Comparison of ENCODE assay signal across 22 cellular contexts in genomic region chrX:623268-623598, GRCh38. TPM values are rescaled to one million over a fixed set of nuclear protein-coding genes. Genes with fewer than 3 reads are reported as not detected.
"Had no signal": no experiment of that assay in that cellular context is flagged by ENCODE, and none has a peak within 500 bp of the region (broad histone marks: within the 10 kb centered on the region; RNA-seq: fewer than 3 reads in every experiment).

No MANE protein-coding gene starts in this region.

- H3K27ac Mint-ChIP-seq: activated CD4-positive, alpha-beta memory T cell treated with anti-CD3 and anti-CD28 coated beads for 36 hours; activated CD4-positive, alpha-beta T cell treated with anti-CD3 and anti-CD28 coated beads for 36 hours; activated T-helper 2 cell treated with anti-CD3 and anti-CD28 coated beads, Interferon-gamma antibody, Interleukin-2, Interleukin-4, amounts not matched to agents 10 μg/mL and 5 μg/mL and 100 μg/mL, durations not matched to agents 14 hours and 24 hours and 36 hours; stimulated activated naive CD8-positive, alpha-beta T cell treated with anti-CD3 and anti-CD28 coated beads, Interleukin-15, Interleukin-2, amounts not matched to agents 100 ng/mL and 50 ng/mL, for 24 hours had no signal

- H3K36me3 Mint-ChIP-seq: activated CD4-positive, alpha-beta memory T cell treated with anti-CD3 and anti-CD28 coated beads for 36 hours had no signal

- H3K4me3 Mint-ChIP-seq: activated CD4-positive, alpha-beta memory T cell treated with anti-CD3 and anti-CD28 coated beads for 36 hours; activated CD4-positive, alpha-beta T cell treated with anti-CD3 and anti-CD28 coated beads for 36 hours; stimulated activated naive CD8-positive, alpha-beta T cell treated with anti-CD3 and anti-CD28 coated beads, Interleukin-15, Interleukin-2, amounts not matched to agents 100 ng/mL and 50 ng/mL, for 24 hours had no signal

- ATAC-seq: activated CD4-positive, alpha-beta T cell treated with anti-CD3 and anti-CD28 coated beads for 36 hours; mucosa of descending colon had no signal

- H3K9me3 Mint-ChIP-seq: activated CD4-positive, alpha-beta memory T cell treated with anti-CD3 and anti-CD28 coated beads for 36 hours had no signal

- DNase-seq: activated CD4-positive, alpha-beta memory T cell treated with anti-CD3 and anti-CD28 coated beads for 36 hours; activated CD4-positive, alpha-beta T cell treated with anti-CD3 and anti-CD28 coated beads for 36 hours; activated naive CD4-positive, alpha-beta T cell treated with Interleukin-2 at 50 U/mL for 16 hours; activated T-cell treated with anti-CD3 and anti-CD28 coated beads, Interleukin-2, amount 50 U/mL, for 1 hour; cerebellar nuclear complex; effector CD8-positive, alpha-beta T cell; mesenchymal stem cell; mucosa of descending colon; naive B cell; nucleus accumbens; stimulated activated CD4-positive, alpha-beta T cell treated with anti-CD3 and anti-CD28 coated beads, Interleukin-12 subunit alpha, Interleukin-12 subunit beta, amount 100 ng/mL, for 4 hours; stimulated activated CD4-positive, alpha-beta T cell treated with anti-CD3 and anti-CD28 coated beads, Interleukin-1b, Interleukin-23, amount 100 ng/mL, for 48 hours; SW 1271; T-helper 2 cell; transverse colon; uterus had no signal

RNA-seq across cellular contexts. Expression of gene SHOX, which starts 7.4 kb away (rescaled TPM):
- total RNA-seq: activated CD4-positive, alpha-beta memory T cell treated with anti-CD3 and anti-CD28 coated beads for 36 hours; activated CD4-positive, alpha-beta T cell treated with anti-CD3 and anti-CD28 coated beads for 36 hours; activated T-helper 2 cell treated with anti-CD3 and anti-CD28 coated beads, Interferon-gamma antibody, Interleukin-2, Interleukin-4, amounts not matched to agents 10 μg/mL and 5 μg/mL and 100 μg/mL, durations not matched to agents 14 hours and 24 hours and 36 hours; ascending aorta; endothelial cell of umbilical vein; prostate gland; right atrium auricular region; uterus had no signal
